ENCODE assay signal across 15 cellular contexts in the genomic region with DNA sequence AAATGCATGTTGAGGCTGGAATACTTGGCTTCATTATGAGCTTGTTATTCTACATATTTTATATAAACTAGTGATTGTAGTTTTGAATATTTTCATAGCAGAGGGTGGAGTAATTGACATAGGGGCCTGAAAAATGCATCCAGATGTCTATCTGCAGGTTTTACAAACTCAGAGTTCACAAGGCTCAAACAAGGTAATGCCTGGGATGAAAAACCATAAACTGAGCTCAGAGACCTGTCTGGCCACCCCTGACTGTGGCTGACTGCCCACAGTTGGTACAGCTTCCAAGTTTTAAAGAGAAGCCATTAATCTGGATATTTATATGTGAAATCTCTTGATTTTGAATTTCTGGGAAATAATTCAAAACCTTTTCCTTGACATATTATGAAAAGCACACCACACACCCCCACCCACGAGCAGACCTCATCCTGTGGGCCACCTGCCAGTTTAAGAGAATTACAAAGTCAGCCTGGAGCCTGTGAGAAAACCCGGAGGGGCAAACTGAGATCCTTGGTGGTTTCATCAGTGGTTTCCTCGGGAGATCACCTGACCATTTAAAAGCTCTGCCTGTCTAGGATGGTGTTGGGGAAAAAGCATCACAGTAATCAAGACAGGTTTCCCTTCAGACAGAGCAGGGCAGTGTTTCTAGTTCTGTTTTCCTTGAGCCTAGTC.
DNase-seq lines count a peak whose midpoint lies in the region; ATAC-seq and TF ChIP-seq lines count a peak whose summit lies in the region.
"Had no signal": no experiment of that assay in that cellular context is flagged by ENCODE, and none has a peak within 500 bp of the region (broad histone marks: within the 10 kb centered on the region; RNA-seq: fewer than 3 reads in every experiment).

No MANE protein-coding gene starts in this region.

- DNase-seq in WTC11 (ENCODE audit: low spot score) (no peak), kidney tubule cell (ENCODE audit: low spot score) (peak; percentile 6), SKM-1 (lab: John Stamatoyannopoulos, UW; ENCODE audit: unreplicated experiment) (no peak), HK-2 (ENCODE audit: unreplicated experiment) (no peak), COR-L47 (lab: John Stamatoyannopoulos, UW) (no peak)
- DNase-seq: activated T-cell treated with anti-CD3 and anti-CD28 coated beads for 4 hours, BE2C, foreskin melanocyte, kidney, naive B cell, NCI-H187 had no signal

- no peaks in the 10 kb centered on the region for H3K9me3 Mint-ChIP-seq in WTC11
- H3K9me3 Mint-ChIP-seq: dendritic cell treated with granulocyte-macrophage colony-stimulating factor and Interleukin-4, amounts not matched to agents 40 ng/mL and 50 ng/mL, for 4 days; naive B cell had no signal

- no peaks in the 10 kb centered on the region for H3K27me3 Mint-ChIP-seq in WTC11 (ENCODE audit: low read depth)
- H3K27me3 Mint-ChIP-seq: dendritic cell treated with granulocyte-macrophage colony-stimulating factor and Interleukin-4, amounts not matched to agents 40 ng/mL and 50 ng/mL, for 4 days; naive B cell had no signal

- no peak for TF ChIP-seq CTCF in WTC11 (IDR thresholded peaks at IDR 0.05)

- H3K36me3 Mint-ChIP-seq in WTC11 = no peaks in the 10 kb centered on the region
- H3K36me3 Mint-ChIP-seq: naive B cell had no signal

- peaks cover 20% of the 10 kb centered on the region for H3K4me1 Mint-ChIP-seq in WTC11
- H3K4me1 Mint-ChIP-seq: naive B cell had no signal

- H3K27ac Mint-ChIP-seq in WTC11 = peak overlapping the region; percentile 9; the same call in 1 of the 2 replicates
- H3K27ac Mint-ChIP-seq: dendritic cell treated with granulocyte-macrophage colony-stimulating factor and Interleukin-4, amounts not matched to agents 40 ng/mL and 50 ng/mL, for 4 days; naive B cell had no signal

- no peak overlapping the region for H3K4me3 Mint-ChIP-seq in WTC11
- H3K4me3 Mint-ChIP-seq: dendritic cell treated with granulocyte-macrophage colony-stimulating factor and Interleukin-4, amounts not matched to agents 40 ng/mL and 50 ng/mL, for 4 days had no signal

- POLR2A ChIA-PET in WTC11 (lab: Charles Lee) = interaction anchor here (0.5 kb wide), 1 partner anchor 432 kb away, joined by 7 read pairs; no protein-coding TSS in a partner anchor

- peak; percentile 64 for ATAC-seq in GM18498 (IDR thresholded peaks at IDR 0.05; ENCODE audit: unreplicated experiment)
- ATAC-seq in HG02981 (IDR thresholded peaks at IDR 0.05; ENCODE audit: unreplicated experiment) = peak; percentile 57
- ATAC-seq in WTC11 = no peak
- ATAC-seq in HG03520 (IDR thresholded peaks at IDR 0.05; ENCODE audit: unreplicated experiment) = no peak

- CTCF ChIA-PET in WTC11 (lab: Charles Lee) = no interaction called here

TF ChIP-seq in WTC11, 78 proteins besides CTCF, POLR2A, EP300 and RAD21:
- TF ChIP-seq, protein P1, sequence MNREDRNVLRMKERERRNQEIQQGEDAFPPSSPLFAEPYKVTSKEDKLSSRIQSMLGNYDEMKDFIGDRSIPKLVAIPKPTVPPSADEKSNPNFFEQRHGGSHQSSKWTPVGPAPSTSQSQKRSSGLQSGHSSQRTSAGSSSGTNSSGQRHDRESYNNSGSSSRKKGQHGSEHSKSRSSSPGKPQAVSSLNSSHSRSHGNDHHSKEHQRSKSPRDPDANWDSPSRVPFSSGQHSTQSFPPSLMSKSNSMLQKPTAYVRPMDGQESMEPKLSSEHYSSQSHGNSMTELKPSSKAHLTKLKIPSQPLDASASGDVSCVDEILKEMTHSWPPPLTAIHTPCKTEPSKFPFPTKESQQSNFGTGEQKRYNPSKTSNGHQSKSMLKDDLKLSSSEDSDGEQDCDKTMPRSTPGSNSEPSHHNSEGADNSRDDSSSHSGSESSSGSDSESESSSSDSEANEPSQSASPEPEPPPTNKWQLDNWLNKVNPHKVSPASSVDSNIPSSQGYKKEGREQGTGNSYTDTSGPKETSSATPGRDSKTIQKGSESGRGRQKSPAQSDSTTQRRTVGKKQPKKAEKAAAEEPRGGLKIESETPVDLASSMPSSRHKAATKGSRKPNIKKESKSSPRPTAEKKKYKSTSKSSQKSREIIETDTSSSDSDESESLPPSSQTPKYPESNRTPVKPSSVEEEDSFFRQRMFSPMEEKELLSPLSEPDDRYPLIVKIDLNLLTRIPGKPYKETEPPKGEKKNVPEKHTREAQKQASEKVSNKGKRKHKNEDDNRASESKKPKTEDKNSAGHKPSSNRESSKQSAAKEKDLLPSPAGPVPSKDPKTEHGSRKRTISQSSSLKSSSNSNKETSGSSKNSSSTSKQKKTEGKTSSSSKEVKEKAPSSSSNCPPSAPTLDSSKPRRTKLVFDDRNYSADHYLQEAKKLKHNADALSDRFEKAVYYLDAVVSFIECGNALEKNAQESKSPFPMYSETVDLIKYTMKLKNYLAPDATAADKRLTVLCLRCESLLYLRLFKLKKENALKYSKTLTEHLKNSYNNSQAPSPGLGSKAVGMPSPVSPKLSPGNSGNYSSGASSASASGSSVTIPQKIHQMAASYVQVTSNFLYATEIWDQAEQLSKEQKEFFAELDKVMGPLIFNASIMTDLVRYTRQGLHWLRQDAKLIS (CRISPR knock-in tag; IDR thresholded peaks at IDR 0.05; ENCODE audit: borderline replicate concordance) = no peak
- no peak for TF ChIP-seq ELF4 (CRISPR knock-in tag; IDR thresholded peaks at IDR 0.05; ENCODE audit: low read depth)
- no peak for TF ChIP-seq JAZF1 (CRISPR knock-in tag; IDR thresholded peaks at IDR 0.05)
- TF ChIP-seq ZNF232 (CRISPR knock-in tag; IDR thresholded peaks at IDR 0.05) = no peak
- no peak for TF ChIP-seq TP53 (CRISPR knock-in tag; IDR thresholded peaks at IDR 0.05)
- TF ChIP-seq, protein P2, sequence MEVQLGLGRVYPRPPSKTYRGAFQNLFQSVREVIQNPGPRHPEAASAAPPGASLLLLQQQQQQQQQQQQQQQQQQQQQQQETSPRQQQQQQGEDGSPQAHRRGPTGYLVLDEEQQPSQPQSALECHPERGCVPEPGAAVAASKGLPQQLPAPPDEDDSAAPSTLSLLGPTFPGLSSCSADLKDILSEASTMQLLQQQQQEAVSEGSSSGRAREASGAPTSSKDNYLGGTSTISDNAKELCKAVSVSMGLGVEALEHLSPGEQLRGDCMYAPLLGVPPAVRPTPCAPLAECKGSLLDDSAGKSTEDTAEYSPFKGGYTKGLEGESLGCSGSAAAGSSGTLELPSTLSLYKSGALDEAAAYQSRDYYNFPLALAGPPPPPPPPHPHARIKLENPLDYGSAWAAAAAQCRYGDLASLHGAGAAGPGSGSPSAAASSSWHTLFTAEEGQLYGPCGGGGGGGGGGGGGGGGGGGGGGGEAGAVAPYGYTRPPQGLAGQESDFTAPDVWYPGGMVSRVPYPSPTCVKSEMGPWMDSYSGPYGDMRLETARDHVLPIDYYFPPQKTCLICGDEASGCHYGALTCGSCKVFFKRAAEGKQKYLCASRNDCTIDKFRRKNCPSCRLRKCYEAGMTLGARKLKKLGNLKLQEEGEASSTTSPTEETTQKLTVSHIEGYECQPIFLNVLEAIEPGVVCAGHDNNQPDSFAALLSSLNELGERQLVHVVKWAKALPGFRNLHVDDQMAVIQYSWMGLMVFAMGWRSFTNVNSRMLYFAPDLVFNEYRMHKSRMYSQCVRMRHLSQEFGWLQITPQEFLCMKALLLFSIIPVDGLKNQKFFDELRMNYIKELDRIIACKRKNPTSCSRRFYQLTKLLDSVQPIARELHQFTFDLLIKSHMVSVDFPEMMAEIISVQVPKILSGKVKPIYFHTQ (CRISPR knock-in tag; IDR thresholded peaks at IDR 0.05) = no peak
- TF ChIP-seq CREB1 (CRISPR knock-in tag; IDR thresholded peaks at IDR 0.05) = no peak
- no peak for TF ChIP-seq NFATC4 (CRISPR knock-in tag; IDR thresholded peaks at IDR 0.05)

Comparison
In these comparisons a context has a peak if more than half of its experiments do, and no peak if none do; other contexts are left out.
1. ATAC-seq: peak in GM18498 (single experiment) and HG02981 (single experiment); none in WTC11 (single experiment) and HG03520 (single experiment).